ENCODE assay signal across 29 cellular contexts in genomic region chr1:237186733-237187132, GRCh38.
DNase-seq lines count a peak whose midpoint lies in the region; ATAC-seq and TF ChIP-seq lines count a peak whose summit lies in the region.
"Had no signal": no experiment of that assay in that cellular context is flagged by ENCODE, and none has a peak within 500 bp of the region (broad histone marks: within the 10 kb centered on the region; RNA-seq: fewer than 3 reads in every experiment).

No MANE protein-coding gene starts in this region.

- H3K9me2 ChIP-seq in neural cell (ENCODE audit: insufficient read depth, low read length): no peaks in the 10 kb centered on the region

- no peak overlapping the region for H3K27ac Mint-ChIP-seq in activated T-helper 2 cell treated with anti-CD3 and anti-CD28 coated beads, Interferon-gamma antibody, Interleukin-2, Interleukin-4, amounts not matched to agents 10 μg/mL and 5 μg/mL and 100 μg/mL, durations not matched to agents 14 hours and 24 hours and 36 hours
- H3K27ac Mint-ChIP-seq: CD4-positive, alpha-beta T cell; IgD-negative memory B cell; natural killer cell treated with Interleukin-12 subunit alpha and Interleukin-12 subunit beta and Interleukin-15 and Interleukin-18, amount 100 ng/mL, for 72 hours had no signal

- H3K4me1 Mint-ChIP-seq in activated T-helper 2 cell treated with anti-CD3 and anti-CD28 coated beads, Interferon-gamma antibody, Interleukin-2, Interleukin-4, amounts not matched to agents 10 μg/mL and 5 μg/mL and 100 μg/mL, durations not matched to agents 14 hours and 24 hours and 36 hours (ENCODE audit: low read depth): peaks cover 4% of the 10 kb centered on the region

- ATAC-seq in foreskin keratinocyte: peak; percentile 25
- ATAC-seq: A549; esophagus mucosa; natural killer cell treated with Interleukin-12 subunit alpha and Interleukin-12 subunit beta and Interleukin-15 and Interleukin-18, amount 100 ng/mL, for 72 hours; pancreas had no signal

- H3K79me2 ChIP-seq in neural cell (replicated peaks; ENCODE audit: insufficient read depth, low read length): no peaks in the 10 kb centered on the region

- H3K36me3 Mint-ChIP-seq in activated T-helper 2 cell treated with anti-CD3 and anti-CD28 coated beads, Interferon-gamma antibody, Interleukin-2, Interleukin-4, amounts not matched to agents 10 μg/mL and 5 μg/mL and 100 μg/mL, durations not matched to agents 14 hours and 24 hours and 36 hours (ENCODE audit: low read depth): no peaks in the 10 kb centered on the region
- H3K36me3 Mint-ChIP-seq: IgD-negative memory B cell; natural killer cell treated with Interleukin-12 subunit alpha and Interleukin-12 subunit beta and Interleukin-15 and Interleukin-18, amount 100 ng/mL, for 72 hours had no signal

- H3K9ac ChIP-seq in neural cell (ENCODE audit: low read length): no peak overlapping the region

- no peak overlapping the region for H3K4me3 ChIP-seq in cardiac muscle cell
- H3K4me3 ChIP-seq in neural cell (ENCODE audit: low read length): peak overlapping the region; percentile 33
- H3K4me3 ChIP-seq: A549, colonic mucosa, HAP-1, pancreas, PC-9, suprapubic skin, vagina had no signal

- H3K9me3 Mint-ChIP-seq in activated T-helper 2 cell treated with anti-CD3 and anti-CD28 coated beads, Interferon-gamma antibody, Interleukin-2, Interleukin-4, amounts not matched to agents 10 μg/mL and 5 μg/mL and 100 μg/mL, durations not matched to agents 14 hours and 24 hours and 36 hours: no peaks in the 10 kb centered on the region

- peaks cover 13% of the 10 kb centered on the region for H3K4me1 ChIP-seq in cardiac muscle cell (ENCODE audit: low read depth)
- no peaks in the 10 kb centered on the region for H3K4me1 ChIP-seq in foreskin keratinocyte
- H3K4me1 ChIP-seq: A549, colonic mucosa, HAP-1, pancreas, suprapubic skin, vagina had no signal

- H3K9me3 ChIP-seq in cardiac muscle cell (ENCODE audit: low read depth): no peaks in the 10 kb centered on the region
- no peaks in the 10 kb centered on the region for H3K9me3 ChIP-seq in neural cell (ENCODE audit: low read length)
- H3K9me3 ChIP-seq: A549, colonic mucosa, HAP-1, pancreas, suprapubic skin, vagina had no signal

- peak; percentile 30 for TF ChIP-seq EP300 in neural cell (conservative IDR thresholded peaks at IDR 0.05; ENCODE audit: poor library complexity, severe bottlenecking)

- no peak for TF ChIP-seq RAD21 in neural cell (conservative IDR thresholded peaks at IDR 0.05)

- H3K27me3 ChIP-seq in cardiac muscle cell (no peaks in the 10 kb centered on the region), foreskin keratinocyte (no peaks in the 10 kb centered on the region), neural cell (ENCODE audit: insufficient read depth, low read depth, low read length) (no peaks in the 10 kb centered on the region)
- H3K27me3 ChIP-seq: colonic mucosa, pancreas, suprapubic skin, vagina had no signal

- H3K27ac ChIP-seq in cardiac muscle cell (peak overlapping the region; percentile 82), foreskin keratinocyte (no peak overlapping the region), neural cell (ENCODE audit: low read length) (no peak overlapping the region)
- H3K27ac ChIP-seq: A549, colonic mucosa, pancreas, PC-9, suprapubic skin, vagina had no signal

- H3K4me3 Mint-ChIP-seq in activated T-helper 2 cell treated with anti-CD3 and anti-CD28 coated beads, Interferon-gamma antibody, Interleukin-2, Interleukin-4, amounts not matched to agents 10 μg/mL and 5 μg/mL and 100 μg/mL, durations not matched to agents 14 hours and 24 hours and 36 hours (ENCODE audit: low read depth): no peak overlapping the region
- H3K4me3 Mint-ChIP-seq: CD4-positive, alpha-beta T cell; IgD-negative memory B cell; natural killer cell treated with Interleukin-12 subunit alpha and Interleukin-12 subunit beta and Interleukin-15 and Interleukin-18, amount 100 ng/mL, for 72 hours had no signal

- H2AFZ ChIP-seq in neural cell (ENCODE audit: low read depth, low read length): no peak overlapping the region
- H2AFZ ChIP-seq: PC-9 had no signal

- peak in 1 of 2 donors; percentile 42 for DNase-seq in cardiac muscle cell (ENCODE audit: low read depth in 1 of 2, low spot score in 1 of 2)
- DNase-seq in cardiac septum (ENCODE audit: low spot score): no peak
- peak; percentile 22 to 27 for DNase-seq in foreskin keratinocyte
- DNase-seq in amniotic stem cell (lab: John Stamatoyannopoulos, UW): no peak
- DNase-seq in DMS79 (lab: John Stamatoyannopoulos, UW): no peak
- DNase-seq in activated T-helper 2 cell treated with anti-CD3 and anti-CD28 coated beads, Interferon-gamma antibody, Interleukin-2, Interleukin-4, amounts not matched to agents 10 μg/mL and 5 μg/mL and 100 μg/mL, durations not matched to agents 14 hours and 24 hours and 36 hours (ENCODE audit: low spot score): no peak
- DNase-seq in inferior parietal cortex (ENCODE audit: extremely low spot score): no peak
- DNase-seq: activated CD4-positive, alpha-beta T cell treated with anti-CD3 and anti-CD28 coated beads for 4 hours; activated gamma-delta T cell; activated T-cell treated with anti-CD3 and anti-CD28 coated beads, Interleukin-2, amount 50 U/mL, for 1 hour; AML-193; CD4-positive, alpha-beta T cell; colonic mucosa; effector memory CD4-positive, alpha-beta T cell; NCI-H1092; NCI-H187; NCI-H526; pancreas; PC-9; SHP77 treated with DMSO at 0.1 percent for 48 hours; stimulated activated CD4-positive, alpha-beta T cell treated with anti-CD3 and anti-CD28 coated beads, Interleukin-4, amount 100 ng/mL, for 1 hour had no signal

- intact Hi-C loops in cardiac septum (cut with DNase I): no loop called here
- intact Hi-C loops in activated T-helper 2 cell treated with anti-CD3 and anti-CD28 coated beads, Interferon-gamma antibody, Interleukin-2, Interleukin-4, amounts not matched to agents 10 μg/mL and 5 μg/mL and 100 μg/mL, durations not matched to agents 14 hours and 24 hours and 36 hours (cut with micrococcal nuclease): no loop called here

- H3K27me3 Mint-ChIP-seq in activated T-helper 2 cell treated with anti-CD3 and anti-CD28 coated beads, Interferon-gamma antibody, Interleukin-2, Interleukin-4, amounts not matched to agents 10 μg/mL and 5 μg/mL and 100 μg/mL, durations not matched to agents 14 hours and 24 hours and 36 hours (ENCODE audit: low read depth): peaks cover 3% of the 10 kb centered on the region

- H3K36me3 ChIP-seq in cardiac muscle cell (no peaks in the 10 kb centered on the region), neural cell (ENCODE audit: insufficient read depth, low read length) (no peaks in the 10 kb centered on the region)
- H3K36me3 ChIP-seq: colonic mucosa, HAP-1, pancreas, suprapubic skin, vagina had no signal

- no peaks in the 10 kb centered on the region for H3F3A ChIP-seq in neural cell (ENCODE audit: insufficient read depth, low read length, poor library complexity, severe bottlenecking)

- TF ChIP-seq CTCF in cardiac muscle cell (IDR thresholded peaks at IDR 0.05; ENCODE audit: low read depth, low read length) (no peak), foreskin keratinocyte (conservative IDR thresholded peaks at IDR 0.05) (no peak), neural cell (IDR thresholded peaks at IDR 0.05; ENCODE audit: poor library complexity, severe bottlenecking) (no peak)

- H4K20me1 ChIP-seq in neural cell (ENCODE audit: insufficient read depth): no peaks in the 10 kb centered on the region

- H3K4me2 ChIP-seq in neural cell (ENCODE audit: low read length): no peak overlapping the region
- H3K4me2 ChIP-seq: A549, PC-9 had no signal

TF ChIP-seq in neural cell, 6 proteins besides CTCF, POLR2A, EP300 and RAD21:
- TF ChIP-seq SMC3 (conservative IDR thresholded peaks at IDR 0.05; ENCODE audit: poor library complexity) (no peak), EZH2 (IDR thresholded peaks at IDR 0.05; ENCODE audit: borderline replicate concordance, insufficient read depth, low read length, poor library complexity, severe bottlenecking) (no peak), TAF1 (IDR thresholded peaks at IDR 0.05; ENCODE audit: low read depth) (no peak), MXI1 (conservative IDR thresholded peaks at IDR 0.05; ENCODE audit: poor library complexity, severe bottlenecking) (no peak), POLR2AphosphoS5 (IDR thresholded peaks at IDR 0.05) (peak; percentile 11)

Comparison
In these comparisons a context has a peak if more than half of its experiments do, and no peak if none do; other contexts are left out.
1. DNase-seq: peak in foreskin keratinocyte (2 of 2); none in cardiac septum (single experiment), amniotic stem cell (single experiment), DMS79 (single experiment), activated T-helper 2 cell treated with anti-CD3 and anti-CD28 coated beads, Interferon-gamma antibody, Interleukin-2, Interleukin-4, amounts not matched to agents 10 μg/mL and 5 μg/mL and 100 μg/mL, durations not matched to agents 14 hours and 24 hours and 36 hours (single experiment) and inferior parietal cortex (single experiment).